15 cellular contexts compared by ENCODE assay signal in genomic region chr10:24603333-24603732, GRCh38.
DNase-seq lines count a peak whose midpoint lies in the region; ATAC-seq and TF ChIP-seq lines count a peak whose summit lies in the region.
"Had no signal": no experiment of that assay in that cellular context is flagged by ENCODE, and none has a peak within 500 bp of the region (broad histone marks: within the 10 kb centered on the region; RNA-seq: fewer than 3 reads in every experiment).

No MANE protein-coding gene starts in this region.

- H3K27me3 ChIP-seq in MG63: no peaks in the 10 kb centered on the region
- no peaks in the 10 kb centered on the region for H3K27me3 ChIP-seq in ascending aorta
- H3K27me3 ChIP-seq in left lung: no peaks in the 10 kb centered on the region
- H3K27me3 ChIP-seq: esophagus squamous epithelium had no signal

- H3K27ac ChIP-seq in ascending aorta: peak overlapping the region; percentile 51 to 57
- peak overlapping the region in 1 of 2 donors; percentile 53 for H3K27ac ChIP-seq in left lung
- H3K27ac ChIP-seq: esophagus squamous epithelium, lower lobe of right lung had no signal

- intact Hi-C loops in ascending aorta (cut with DNase I) (no loop called here), left lung (cut with DNase I) (no loop called here)

- TF ChIP-seq CTCF in ascending aorta (IDR thresholded peaks at IDR 0.05) (no peak), left lung (IDR thresholded peaks at IDR 0.05) (no peak)

- H3K4me1 ChIP-seq in ascending aorta (no peaks in the 10 kb centered on the region), left lung (no peaks in the 10 kb centered on the region)
- H3K4me1 ChIP-seq: esophagus squamous epithelium, lower lobe of right lung had no signal

- H3K9me3 ChIP-seq in MG63: no peaks in the 10 kb centered on the region
- H3K9me3 ChIP-seq in ascending aorta: no peaks in the 10 kb centered on the region
- no peaks in the 10 kb centered on the region for H3K9me3 ChIP-seq in left lung
- H3K9me3 ChIP-seq: esophagus squamous epithelium, lower lobe of right lung had no signal

- in situ Hi-C loops in Caki2 (cut with HindIII; ENCODE audit: low pct_unique_long_range_greater_than_20kb, low sequenced_read_pairs): no loop called here
- in situ Hi-C loops in ACHN (cut with HindIII; ENCODE audit: low pct_ligation_motif_present, low pct_unique_long_range_greater_than_20kb, low sequenced_read_pairs): no loop called here

- DNase-seq in Caki2 (ENCODE audit: low read depth): peak; percentile 18
- peak; percentile 1 for DNase-seq in MG63
- no peak for DNase-seq in ascending aorta (ENCODE audit: low spot score in 2 of 2)
- DNase-seq in left lung: no peak
- no peak for DNase-seq in SHP77 treated with DMSO at 0.1 percent for 48 hours (lab: John Stamatoyannopoulos, UW)
- DNase-seq in ACHN: no peak
- DNase-seq: esophagus squamous epithelium; KG1; lower lobe of right lung; NCI-H526; stimulated activated naive CD4-positive, alpha-beta T cell treated with Interleukin-2 at 50 U/mL for 16 hours; T-helper 17 cell had no signal

- ATAC-seq in left lung: peak; percentile 41
- ATAC-seq in HG03039 (IDR thresholded peaks at IDR 0.05; ENCODE audit: unreplicated experiment): no peak
- no peak for ATAC-seq in GM21390 (IDR thresholded peaks at IDR 0.05; ENCODE audit: unreplicated experiment)
- ATAC-seq: lower lobe of right lung, sciatic nerve, T-helper 17 cell had no signal

- H3K4me3 ChIP-seq in MG63 (no peak overlapping the region), ascending aorta (no peak overlapping the region), left lung (no peak overlapping the region)
- H3K4me3 ChIP-seq: esophagus squamous epithelium, lower lobe of right lung had no signal

- H3K36me3 ChIP-seq in MG63: peaks cover 60% of the 10 kb centered on the region
- H3K36me3 ChIP-seq in ascending aorta: peaks cover 39 to 61% of the 10 kb centered on the region in 2 donors
- H3K36me3 ChIP-seq in left lung: peaks cover 0 to 44% of the 10 kb centered on the region in 2 donors

Comparison
In these comparisons a context has a peak if more than half of its experiments do, and no peak if none do; other contexts are left out.
1. DNase-seq: peak in Caki2 (single experiment) and MG63 (single experiment); none in ascending aorta (0 of 2), left lung (0 of 2), SHP77 treated with DMSO at 0.1 percent for 48 hours (single experiment) and ACHN (single experiment).